In genomic region chr4:105215609-105216313, GRCh38 we compare ENCODE assay signal across 9 cellular contexts.
DNase-seq lines count a peak whose midpoint lies in the region; ATAC-seq and TF ChIP-seq lines count a peak whose summit lies in the region.
"Had no signal": no experiment of that assay in that cellular context is flagged by ENCODE, and none has a peak within 500 bp of the region (broad histone marks: within the 10 kb centered on the region; RNA-seq: fewer than 3 reads in every experiment).

No MANE protein-coding gene starts in this region.

- in situ Hi-C loops in KBM-7 (cut with MboI; ENCODE audit: low pct_unique_long_range_greater_than_20kb, low sequenced_read_pairs): no loop called here

- H3K4me3 ChIP-seq in AG04450 (ENCODE audit: low read depth, low read length) (no peak overlapping the region), choroid plexus epithelial cell (ENCODE audit: low read depth, low read length) (no peak overlapping the region), suprapubic skin (no peak overlapping the region)
- H3K4me3 ChIP-seq: lung had no signal

- no peak for TF ChIP-seq EP300 in suprapubic skin (IDR thresholded peaks at IDR 0.05)

- H3K9me3 ChIP-seq in AG04450 (ENCODE audit: control insufficient read depth, insufficient read depth, low read length) (no peaks in the 10 kb centered on the region), suprapubic skin (no peaks in the 10 kb centered on the region)

- H3K27ac ChIP-seq in AG04450 (ENCODE audit: low read depth, low read length): no peak overlapping the region
- H3K27ac ChIP-seq in suprapubic skin: no peak overlapping the region

- no peaks in the 10 kb centered on the region for H3K36me3 ChIP-seq in suprapubic skin

- TF ChIP-seq POLR2A in suprapubic skin (IDR thresholded peaks at IDR 0.05): no peak

- CTCF ChIA-PET in AG04450 (lab: Charles Lee): no interaction called here

- intact Hi-C loops in cardiac septum (cut with DNase I): no loop called here

- 64% methylated on average over 4 of the region's 4 CpGs for WGBS in suprapubic skin

- POLR2A ChIA-PET in AG04450 (lab: Yijun Ruan, JAX): no interaction called here

- peak; percentile 26 for DNase-seq in AG04450 (ENCODE audit: low read depth, low spot score)
- peak; percentile 41 for DNase-seq in choroid plexus epithelial cell (ENCODE audit: low read depth)
- DNase-seq in NCI-H1105 treated with DMSO at 0.1 percent for 48 hours (lab: John Stamatoyannopoulos, UW): no peak
- no peak for DNase-seq in suprapubic skin (ENCODE audit: low spot score in 2 of 2)
- no peak for DNase-seq in KBM-7
- DNase-seq in cardiac septum (ENCODE audit: low spot score): no peak

- H3K4me1 ChIP-seq in suprapubic skin: peaks cover 6% of the 10 kb centered on the region

- no peaks in the 10 kb centered on the region for H3K27me3 ChIP-seq in AG04450 (ENCODE audit: control insufficient read depth, insufficient read depth, low read length)
- no peaks in the 10 kb centered on the region for H3K27me3 ChIP-seq in suprapubic skin

- TF ChIP-seq CTCF in AG04450 (IDR thresholded peaks at IDR 0.05; ENCODE audit: low read depth, low read length) (no peak), choroid plexus epithelial cell (conservative IDR thresholded peaks at IDR 0.05; ENCODE audit: low read depth, low read length) (no peak), suprapubic skin (IDR thresholded peaks at IDR 0.05) (no peak)

- ATAC-seq in GM19351 (IDR thresholded peaks at IDR 0.05; ENCODE audit: unreplicated experiment) (peak; percentile 75), HG03342 (IDR thresholded peaks at IDR 0.05; ENCODE audit: unreplicated experiment) (peak; percentile 51)

Comparison
In these comparisons a context has a peak if more than half of its experiments do, and no peak if none do; other contexts are left out.
1. DNase-seq: peak in AG04450 (single experiment) and choroid plexus epithelial cell (single experiment); none in NCI-H1105 treated with DMSO at 0.1 percent for 48 hours (single experiment), suprapubic skin (0 of 2), KBM-7 (single experiment) and cardiac septum (single experiment).